In genomic region chr21:31253684-31254083, GRCh38 we compare ENCODE assay signal across 22 cellular contexts.
"Had no signal": no experiment of that assay in that cellular context is flagged by ENCODE, and none has a peak within 500 bp of the region (broad histone marks: within the 10 kb centered on the region; RNA-seq: fewer than 3 reads in every experiment).

No MANE protein-coding gene starts in this region.

- H3K4me3 Mint-ChIP-seq: endodermal cell; memory B cell; mesothelial cell of epicardium; natural killer cell; neural crest cell; stimulated activated effector memory CD8-positive, alpha-beta T cell treated with anti-CD3 and anti-CD28 coated beads, Interleukin-12 subunit alpha, Interleukin-12 subunit beta, amount 100 ng/mL, for 72 hours; type B pancreatic cell had no signal

- H3K4me1 Mint-ChIP-seq: memory B cell, natural killer cell had no signal

- H3K9me3 Mint-ChIP-seq: endodermal cell; memory B cell; mesothelial cell of epicardium; natural killer cell; neural crest cell; stimulated activated effector memory CD8-positive, alpha-beta T cell treated with anti-CD3 and anti-CD28 coated beads, Interleukin-12 subunit alpha, Interleukin-12 subunit beta, amount 100 ng/mL, for 72 hours; type B pancreatic cell had no signal

- H3K4me1 ChIP-seq: gastrocnemius medialis, left lung, lower lobe of right lung, right atrium auricular region, suprapubic skin, thyroid gland had no signal

- H3K27me3 ChIP-seq: gastrocnemius medialis, left lung, ovary, right atrium auricular region, suprapubic skin, thyroid gland had no signal

- DNase-seq: effector CD4-positive, alpha-beta T cell; endodermal cell; gastrocnemius medialis; islet precursor cell; left lung; lower lobe of right lung; natural killer cell; nucleus accumbens; ovary; small intestine; stimulated activated CD4-positive, alpha-beta T cell treated with anti-CD3 and anti-CD28 coated beads, Interleukin-4, amount 100 ng/mL, for 1 hour; stimulated activated CD8-positive, alpha-beta memory T cell treated with anti-CD3 and anti-CD28 coated beads, Interleukin-4, amount 100 ng/mL, for 48 hours; stimulated activated naive CD8-positive, alpha-beta T cell treated with anti-CD3 and anti-CD28 coated beads, Interleukin-15, Interleukin-2, amounts not matched to agents 100 U/mL and 50 U/mL, for 24 hours; thyroid gland had no signal

- H3K27ac ChIP-seq: coronary artery, gastrocnemius medialis, left lung, lower lobe of right lung, ovary, right atrium auricular region, suprapubic skin, thyroid gland had no signal

- H3K36me3 ChIP-seq: gastrocnemius medialis, left lung, lower lobe of right lung, ovary, right atrium auricular region, thyroid gland had no signal

- H3K4me3 ChIP-seq: coronary artery, gastrocnemius medialis, left lung, lower lobe of right lung, ovary, right atrium auricular region, suprapubic skin, thyroid gland had no signal

- H3K27me3 Mint-ChIP-seq: type B pancreatic cell had no signal

- H3K36me3 Mint-ChIP-seq: memory B cell, natural killer cell had no signal

- H3K27ac Mint-ChIP-seq: endodermal cell; memory B cell; mesothelial cell of epicardium; natural killer cell; stimulated activated effector memory CD8-positive, alpha-beta T cell treated with anti-CD3 and anti-CD28 coated beads, Interleukin-12 subunit alpha, Interleukin-12 subunit beta, amount 100 ng/mL, for 72 hours; type B pancreatic cell had no signal

- H3K9me3 ChIP-seq: gastrocnemius medialis, left lung, lower lobe of right lung, ovary, right atrium auricular region, suprapubic skin, thyroid gland had no signal

- ATAC-seq: gastrocnemius medialis; left lung; lower lobe of right lung; natural killer cell; stimulated activated effector memory CD8-positive, alpha-beta T cell treated with anti-CD3 and anti-CD28 coated beads, Interleukin-12 subunit alpha, Interleukin-12 subunit beta, amount 100 ng/mL, for 72 hours; stimulated activated naive CD8-positive, alpha-beta T cell treated with anti-CD3 and anti-CD28 coated beads, Interleukin-15, Interleukin-2, amounts not matched to agents 100 U/mL and 50 U/mL, for 24 hours had no signal
